ENCODE assay signal across 23 cellular contexts in the genomic region with DNA sequence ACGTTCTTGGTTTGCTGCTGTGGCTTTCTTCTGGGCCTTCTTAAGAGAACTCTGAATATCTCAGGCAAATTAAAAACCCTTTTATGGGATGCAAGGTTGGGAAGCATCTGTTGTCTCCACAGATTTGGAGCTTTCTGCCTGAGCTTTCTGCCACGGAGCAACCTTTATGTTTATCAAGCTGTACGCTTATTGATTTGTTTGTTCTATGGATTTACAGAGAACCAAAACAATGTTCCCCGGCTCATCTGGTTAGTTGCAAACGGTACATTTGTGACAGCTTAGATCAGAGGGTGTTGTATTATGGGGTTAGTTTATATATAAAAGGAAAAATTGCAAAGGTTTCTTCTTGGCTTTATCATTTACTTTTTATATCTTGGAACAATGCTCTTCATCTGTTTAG.
"Had no signal": no experiment of that assay in that cellular context is flagged by ENCODE, and none has a peak within 500 bp of the region (broad histone marks: within the 10 kb centered on the region; RNA-seq: fewer than 3 reads in every experiment).

No MANE protein-coding gene starts in this region.

- H3K4me1 ChIP-seq: adrenal gland, SJSA1 had no signal

- H3K27me3 ChIP-seq: adrenal gland, MG63, SJSA1 had no signal

- H3K36me3 Mint-ChIP-seq: activated naive CD8-positive, alpha-beta T cell treated with anti-CD3 and anti-CD28 coated beads, Interleukin-2, amount 10 ng/mL, durations not matched to agents 7 days and 5 days; WTC11 had no signal

- H3K9me3 ChIP-seq: adrenal gland, MG63, SJSA1 had no signal

- H3K9me3 Mint-ChIP-seq: activated naive CD8-positive, alpha-beta T cell treated with anti-CD3 and anti-CD28 coated beads, Interleukin-2, amount 10 ng/mL, durations not matched to agents 7 days and 5 days; T-helper 1 cell treated with Interleukin-12 subunit alpha and Interleukin-12 subunit beta and Interleukin-4 antibody, amounts not matched to agents 30 μg/mL and 1 μg/mL, for 36 hours; WTC11 had no signal

- H3K27ac Mint-ChIP-seq: activated CD8-positive, alpha-beta T cell treated with anti-CD3 and anti-CD28 coated beads, Interleukin-2, amount 10 ng/mL, durations not matched to agents 7 days and 5 days; activated naive CD8-positive, alpha-beta T cell treated with anti-CD3 and anti-CD28 coated beads, Interleukin-2, amount 10 ng/mL, durations not matched to agents 7 days and 5 days; T-helper 1 cell treated with Interleukin-12 subunit alpha and Interleukin-12 subunit beta and Interleukin-4 antibody, amounts not matched to agents 30 μg/mL and 1 μg/mL, for 36 hours had no signal

- H3K36me3 ChIP-seq: adrenal gland, MG63, SJSA1 had no signal

- H3K4me3 Mint-ChIP-seq: activated CD8-positive, alpha-beta T cell treated with anti-CD3 and anti-CD28 coated beads, Interleukin-2, amount 10 ng/mL, durations not matched to agents 7 days and 5 days; activated naive CD8-positive, alpha-beta T cell treated with anti-CD3 and anti-CD28 coated beads, Interleukin-2, amount 10 ng/mL, durations not matched to agents 7 days and 5 days; T-helper 1 cell treated with Interleukin-12 subunit alpha and Interleukin-12 subunit beta and Interleukin-4 antibody, amounts not matched to agents 30 μg/mL and 1 μg/mL, for 36 hours; WTC11 had no signal

- DNase-seq: activated CD4-positive, alpha-beta T cell treated with anti-CD3 and anti-CD28 coated beads for 48 hours; activated CD4-positive, alpha-beta T cell treated with anti-CD3 and anti-CD28 coated beads, Interleukin-2, amount 50 U/mL, for 4 hours; activated CD4-positive, CD25-positive, alpha-beta regulatory T cell treated with anti-CD3 and anti-CD28 coated beads, Interleukin-2, amount 50 U/mL, for 72 hours; activated CD8-positive, alpha-beta memory T cell treated with anti-CD3 and anti-CD28 coated beads, Interleukin-2, amount 50 U/mL, for 48 hours; activated CD8-positive, alpha-beta T cell treated with anti-CD3 and anti-CD28 coated beads, Interleukin-2, amount 10 ng/mL, durations not matched to agents 7 days and 5 days; activated naive CD4-positive, alpha-beta T cell treated with anti-CD3 and anti-CD28 coated beads, Interleukin-2, amount 50 U/mL, for 16 hours; activated naive CD8-positive, alpha-beta T cell treated with anti-CD3 and anti-CD28 coated beads, Interleukin-2, amount 10 ng/mL, durations not matched to agents 7 days and 5 days; activated T-cell treated with anti-CD3 and anti-CD28 coated beads, Interleukin-2, amount 50 U/mL, for 1 hour; adrenal gland; anterior cingulate cortex; MG63; NCI-H1092 treated with DMSO at 0.1 percent for 48 hours; NCI-H1417 treated with DMSO at 0.1 percent for 48 hours; NCI-H187; NCI-H2081; NCI-H510A; NCI-H526 treated with DMSO at 0.1 percent for 48 hours; PC-3; SHP77 had no signal

- H3K27me3 Mint-ChIP-seq: activated naive CD8-positive, alpha-beta T cell treated with anti-CD3 and anti-CD28 coated beads, Interleukin-2, amount 10 ng/mL, durations not matched to agents 7 days and 5 days had no signal

- H3K4me3 ChIP-seq: adrenal gland, MG63, SJSA1 had no signal

- H3K27ac ChIP-seq: adrenal gland, KMS-11, SJSA1 had no signal

- ATAC-seq: activated CD8-positive, alpha-beta T cell treated with anti-CD3 and anti-CD28 coated beads, Interleukin-2, amount 10 ng/mL, durations not matched to agents 7 days and 5 days; PC-3; WTC11 had no signal
